22 cellular contexts compared by ENCODE assay signal in genomic region chr4:3676907-3677495, GRCh38.
"Had no signal": no experiment of that assay in that cellular context is flagged by ENCODE, and none has a peak within 500 bp of the region (broad histone marks: within the 10 kb centered on the region; RNA-seq: fewer than 3 reads in every experiment).

No MANE protein-coding gene starts in this region.

- H3K27ac ChIP-seq: cardiac muscle cell, dorsolateral prefrontal cortex, epithelial cell of prostate, foreskin keratinocyte had no signal

- H3K27ac Mint-ChIP-seq: activated CD4-positive, alpha-beta T cell treated with anti-CD3 and anti-CD28 coated beads, Interleukin-2, amount 10 ng/mL, durations not matched to agents 24 days and 14 days; activated CD8-positive, alpha-beta T cell treated with anti-CD3 and anti-CD28 coated beads for 36 hours; activated naive CD8-positive, alpha-beta T cell treated with anti-CD3 and anti-CD28 coated beads, Interleukin-2, amount 10 ng/mL, durations not matched to agents 7 days and 5 days; activated T-helper 17 cell treated with anti-CD3 and anti-CD28 coated beads, Interleukin-2, amount 50 U/mL, for 72 hours; naive thymus-derived CD8-positive, alpha-beta T cell; stimulated activated naive CD8-positive, alpha-beta T cell treated with anti-CD3 and anti-CD28 coated beads, Interleukin-15, Interleukin-2, amounts not matched to agents 100 ng/mL and 50 ng/mL, for 24 hours had no signal

- H3K27me3 ChIP-seq: cardiac muscle cell, foreskin keratinocyte had no signal

- H3K4me1 Mint-ChIP-seq: activated CD4-positive, alpha-beta T cell treated with anti-CD3 and anti-CD28 coated beads, Interleukin-2, amount 10 ng/mL, durations not matched to agents 24 days and 14 days; activated naive CD8-positive, alpha-beta T cell treated with anti-CD3 and anti-CD28 coated beads, Interleukin-2, amount 10 ng/mL, durations not matched to agents 7 days and 5 days; activated T-helper 17 cell treated with anti-CD3 and anti-CD28 coated beads, Interleukin-2, amount 50 U/mL, for 72 hours; naive thymus-derived CD8-positive, alpha-beta T cell had no signal

- H3K4me1 ChIP-seq: foreskin keratinocyte had no signal

- H3K4me3 Mint-ChIP-seq: activated CD4-positive, alpha-beta T cell treated with anti-CD3 and anti-CD28 coated beads, Interleukin-2, amount 10 ng/mL, durations not matched to agents 24 days and 14 days; activated CD8-positive, alpha-beta T cell treated with anti-CD3 and anti-CD28 coated beads for 36 hours; activated naive CD8-positive, alpha-beta T cell treated with anti-CD3 and anti-CD28 coated beads, Interleukin-2, amount 10 ng/mL, durations not matched to agents 7 days and 5 days; activated T-helper 17 cell treated with anti-CD3 and anti-CD28 coated beads, Interleukin-2, amount 50 U/mL, for 72 hours; naive thymus-derived CD8-positive, alpha-beta T cell; stimulated activated naive CD8-positive, alpha-beta T cell treated with anti-CD3 and anti-CD28 coated beads, Interleukin-15, Interleukin-2, amounts not matched to agents 100 ng/mL and 50 ng/mL, for 24 hours had no signal

- H3K36me3 Mint-ChIP-seq: activated naive CD8-positive, alpha-beta T cell treated with anti-CD3 and anti-CD28 coated beads, Interleukin-2, amount 10 ng/mL, durations not matched to agents 7 days and 5 days; naive thymus-derived CD8-positive, alpha-beta T cell had no signal

- DNase-seq: activated CD4-positive, alpha-beta T cell treated with anti-CD3 and anti-CD28 coated beads, Interleukin-2, amount 10 ng/mL, durations not matched to agents 24 days and 14 days; activated CD8-positive, alpha-beta T cell treated with anti-CD3 and anti-CD28 coated beads for 36 hours; activated naive CD4-positive, alpha-beta T cell; activated naive CD8-positive, alpha-beta T cell treated with anti-CD3 and anti-CD28 coated beads, Interleukin-2, amount 10 ng/mL, durations not matched to agents 7 days and 5 days; activated T-cell treated with anti-CD3 and anti-CD28 coated beads, Interleukin-2, amount 50 U/mL, for 1 hour; amygdala; foreskin keratinocyte; hypothalamus; islet precursor cell; mesenchymal stem cell; occipital lobe; stimulated activated CD4-positive, alpha-beta T cell treated with anti-CD3 and anti-CD28 coated beads, Interleukin-2, amount 100 ng/mL, for 48 hours; T-helper 1 cell; T1000; trophoblast cell had no signal

- H3K36me3 ChIP-seq: cardiac muscle cell had no signal

- ATAC-seq: activated CD8-positive, alpha-beta T cell treated with anti-CD3 and anti-CD28 coated beads for 36 hours; activated T-helper 17 cell treated with anti-CD3 and anti-CD28 coated beads, Interleukin-2, amount 50 U/mL, for 72 hours; foreskin keratinocyte; left lobe of liver; naive thymus-derived CD8-positive, alpha-beta T cell had no signal

- H3K27me3 Mint-ChIP-seq: activated CD4-positive, alpha-beta T cell treated with anti-CD3 and anti-CD28 coated beads, Interleukin-2, amount 10 ng/mL, durations not matched to agents 24 days and 14 days; activated naive CD8-positive, alpha-beta T cell treated with anti-CD3 and anti-CD28 coated beads, Interleukin-2, amount 10 ng/mL, durations not matched to agents 7 days and 5 days had no signal

- H3K9me3 Mint-ChIP-seq: activated CD8-positive, alpha-beta T cell treated with anti-CD3 and anti-CD28 coated beads for 36 hours; stimulated activated naive CD8-positive, alpha-beta T cell treated with anti-CD3 and anti-CD28 coated beads, Interleukin-15, Interleukin-2, amounts not matched to agents 100 ng/mL and 50 ng/mL, for 24 hours had no signal

- H3K4me3 ChIP-seq: cardiac muscle cell, dorsolateral prefrontal cortex had no signal
